ENCODE assay signal across 19 cellular contexts in genomic region chr10:964321-964987, GRCh38. TPM values are rescaled to one million over a fixed set of nuclear protein-coding genes. Genes with fewer than 3 reads are reported as not detected.
DNase-seq lines count a peak whose midpoint lies in the region; ATAC-seq and TF ChIP-seq lines count a peak whose summit lies in the region.
"Had no signal": no experiment of that assay in that cellular context is flagged by ENCODE, and none has a peak within 500 bp of the region (broad histone marks: within the 10 kb centered on the region; RNA-seq: fewer than 3 reads in every experiment).

No MANE protein-coding gene starts in this region.

- no TSS peak for BruUV-seq in PC-3 (replicated peaks; lab: Mats Ljungman, UMichigan)

- ATAC-seq in PC-3, result 0 out of 2 replicates have a peak, but pooled peaks have one; percentile 11
- no peak for ATAC-seq in activated CD8-positive, alpha-beta T cell treated with anti-CD3 and anti-CD28 coated beads, Interleukin-2, amount 10 ng/mL, durations not matched to agents 7 days and 5 days

- H3K9me2 ChIP-seq in PC-3 (replicated peaks; ENCODE audit: low read length), result no peaks in the 10 kb centered on the region

- no peak for TF ChIP-seq CTCF in PC-3 (conservative IDR thresholded peaks at IDR 0.05; ENCODE audit: low read depth, low read length)

- POLR2A ChIA-PET in PC-3 (lab: Charles Lee; ENCODE audit: unreplicated experiment), result no interaction called here
- POLR2A ChIA-PET in activated CD8-positive, alpha-beta T cell treated with anti-CD3 and anti-CD28 coated beads, Interleukin-2, amount 10 ng/mL, durations not matched to agents 7 days and 5 days (lab: Charles Lee), result no interaction called here

- H3K36me3 ChIP-seq in PC-3 (ENCODE audit: low read depth, low read length), result no peaks in the 10 kb centered on the region

- no peak overlapping the region for H3K27ac Mint-ChIP-seq in activated CD8-positive, alpha-beta T cell treated with anti-CD3 and anti-CD28 coated beads, Interleukin-2, amount 10 ng/mL, durations not matched to agents 7 days and 5 days
- H3K27ac Mint-ChIP-seq: HFFc6, IgD-negative memory B cell had no signal

- H2AFZ ChIP-seq in PC-3 (ENCODE audit: low read length), result no peak overlapping the region

- peaks cover 17% of the 10 kb centered on the region for H3K27me3 Mint-ChIP-seq in activated CD8-positive, alpha-beta T cell treated with anti-CD3 and anti-CD28 coated beads, Interleukin-2, amount 10 ng/mL, durations not matched to agents 7 days and 5 days (ENCODE audit: low read depth)

- H3K4me3 Mint-ChIP-seq in activated CD8-positive, alpha-beta T cell treated with anti-CD3 and anti-CD28 coated beads, Interleukin-2, amount 10 ng/mL, durations not matched to agents 7 days and 5 days, result no peak overlapping the region
- H3K4me3 Mint-ChIP-seq: HFFc6, IgD-negative memory B cell had no signal

- H3K36me3 Mint-ChIP-seq in activated CD8-positive, alpha-beta T cell treated with anti-CD3 and anti-CD28 coated beads, Interleukin-2, amount 10 ng/mL, durations not matched to agents 7 days and 5 days (ENCODE audit: low read depth), result no peaks in the 10 kb centered on the region
- H3K36me3 Mint-ChIP-seq: IgD-negative memory B cell had no signal

- H4K20me1 ChIP-seq in PC-3 (ENCODE audit: low read length), result no peaks in the 10 kb centered on the region

- H3K9me3 ChIP-seq in PC-3 (ENCODE audit: low read length), result no peaks in the 10 kb centered on the region

- DNase-seq in PC-3, result peak; percentile 18
- DNase-seq in fibroblast of gingiva (ENCODE audit: low read depth), result peak; percentile 69
- DNase-seq in myocyte (ENCODE audit: low read depth), result peak; percentile 27
- DNase-seq in stromal cell of bone marrow (ENCODE audit: low read depth), result peak; percentile 71
- DNase-seq in iPS-NIHi11 (ENCODE audit: low spot score), result no peak
- DNase-seq in NCI-H2227 treated with DMSO at 0.1 percent for 48 hours (lab: John Stamatoyannopoulos, UW), result no peak
- DNase-seq in HT-29 (ENCODE audit: low spot score), result no peak
- DNase-seq in activated CD8-positive, alpha-beta T cell treated with anti-CD3 and anti-CD28 coated beads, Interleukin-2, amount 10 ng/mL, durations not matched to agents 7 days and 5 days, result no peak
- DNase-seq: ACHN, AML-193, DMS79, HFFc6, NCI-H1092 treated with DMSO at 0.1 percent for 48 hours, NCI-H510A treated with DMSO at 0.1 percent for 48 hours, NCI-H774, SHP77 had no signal

- CTCF ChIA-PET in PC-3 (lab: Charles Lee), result no interaction called here
- CTCF ChIA-PET in activated CD8-positive, alpha-beta T cell treated with anti-CD3 and anti-CD28 coated beads, Interleukin-2, amount 10 ng/mL, durations not matched to agents 7 days and 5 days (lab: Charles Lee), result no interaction called here

- no peaks in the 10 kb centered on the region for H3K4me1 ChIP-seq in PC-3 (ENCODE audit: insufficient read depth, low read length)

- H3K9me3 Mint-ChIP-seq in activated CD8-positive, alpha-beta T cell treated with anti-CD3 and anti-CD28 coated beads, Interleukin-2, amount 10 ng/mL, durations not matched to agents 7 days and 5 days (ENCODE audit: insufficient read depth), result no peaks in the 10 kb centered on the region
- H3K9me3 Mint-ChIP-seq: HFFc6 had no signal

- intact Hi-C loops in PC-3 (cut with micrococcal nuclease), result no loop called here

- H3K9ac ChIP-seq in PC-3 (ENCODE audit: low read length), result no peak overlapping the region

- H3K4me1 Mint-ChIP-seq in activated CD8-positive, alpha-beta T cell treated with anti-CD3 and anti-CD28 coated beads, Interleukin-2, amount 10 ng/mL, durations not matched to agents 7 days and 5 days (ENCODE audit: low read depth), result peaks cover 7% of the 10 kb centered on the region
- H3K4me1 Mint-ChIP-seq: IgD-negative memory B cell had no signal

- H3K27ac ChIP-seq in PC-3 (ENCODE audit: low read length), result no peak overlapping the region
- H3K27ac ChIP-seq: C4-2B, SK-N-MC had no signal

- H3K27me3 ChIP-seq in PC-3 (ENCODE audit: low read length), result no peaks in the 10 kb centered on the region

- no peaks in the 10 kb centered on the region for H3F3A ChIP-seq in PC-3 (ENCODE audit: low read length, unreplicated experiment)

- H3K79me2 ChIP-seq in PC-3 (ENCODE audit: low read length), result no peaks in the 10 kb centered on the region

- no peak overlapping the region for H3K4me3 ChIP-seq in PC-3 (ENCODE audit: low read length)
- H3K4me3 ChIP-seq: SK-N-MC had no signal

- H3K4me2 ChIP-seq in PC-3 (ENCODE audit: low read length), result no peak overlapping the region

RNA-seq across cellular contexts. Expression of gene GTPBP4, which starts 23.8 kb away (rescaled TPM):
- total RNA-seq in PC-3 (2014; rRNA removed), result 44.6 and 62.0 TPM in 2 replicates
- 55.8 and 57.4 TPM in 2 replicates for total RNA-seq in myocyte
- polyA plus RNA-seq in myocyte (2012), result 43.3 TPM
- total RNA-seq in HT-29 (2014; rRNA removed; shearing (Covaris generic)), result 49.5 and 52.3 TPM in 2 replicates
- total RNA-seq in activated CD8-positive, alpha-beta T cell treated with anti-CD3 and anti-CD28 coated beads, Interleukin-2, amount 10 ng/mL, durations not matched to agents 7 days and 5 days, result 10 to 100 TPM; 66.0 to 67.1 TPM

RNA-seq across cellular contexts. Expression of gene LARP4B, which starts 32.9 kb away (rescaled TPM):
- total RNA-seq in PC-3 (2014; rRNA removed) (32.7 and 33.9 TPM in 2 replicates), myocyte (28.0 and 33.2 TPM in 2 replicates)
- polyA plus RNA-seq in myocyte (2012), result 28.6 TPM
- 60.6 and 71.1 TPM in 2 replicates for total RNA-seq in HT-29 (2014; rRNA removed; shearing (Covaris generic))
- 100 to 1,000 TPM; 107 to 108 TPM for total RNA-seq in activated CD8-positive, alpha-beta T cell treated with anti-CD3 and anti-CD28 coated beads, Interleukin-2, amount 10 ng/mL, durations not matched to agents 7 days and 5 days

Comparison
In these comparisons a context has a peak if more than half of its experiments do, and no peak if none do; other contexts are left out.
1. DNase-seq: peak in PC-3 (single experiment), fibroblast of gingiva (single experiment), myocyte (single experiment) and stromal cell of bone marrow (single experiment); none in iPS-NIHi11 (single experiment), NCI-H2227 treated with DMSO at 0.1 percent for 48 hours (single experiment), HT-29 (single experiment) and activated CD8-positive, alpha-beta T cell treated with anti-CD3 and anti-CD28 coated beads, Interleukin-2, amount 10 ng/mL, durations not matched to agents 7 days and 5 days (single experiment).